ENCODE assay signal across 1 cellular context in genomic region chr2:231036578-231037106, GRCh38.
A peak's percentile ranks its signal among the peaks of the same experiment; 100 is the strongest.
TF ChIP-seq lines count a peak whose summit lies in the region.

No MANE protein-coding gene starts in this region.

TF ChIP-seq in HepG2, 621 proteins besides CTCF, POLR2A, EP300 and RAD21:
- TF ChIP-seq XBP1 (CRISPR knock-in tag; IDR thresholded peaks at IDR 0.05) (no peak), MEF2D (CRISPR knock-in tag; IDR thresholded peaks at IDR 0.05) (no peak), ZNF709 (CRISPR knock-in tag; IDR thresholded peaks at IDR 0.05) (no peak), HOXA5 (CRISPR knock-in tag; IDR thresholded peaks at IDR 0.05) (no peak), ZNF737 (CRISPR knock-in tag; IDR thresholded peaks at IDR 0.05; ENCODE audit: borderline replicate concordance) (no peak), CHD4 (IDR thresholded peaks at IDR 0.05; ENCODE audit: borderline replicate concordance, low read length) (0 out of 2 replicates have a peak, but pooled peaks have one; percentile 10), NCOA1 (CRISPR knock-in tag; IDR thresholded peaks at IDR 0.05) (0 out of 2 replicates have a peak, but pooled peaks have one; percentile 53), CSRNP1 (CRISPR knock-in tag; IDR thresholded peaks at IDR 0.05) (no peak), ZNF891 (CRISPR knock-in tag; IDR thresholded peaks at IDR 0.05) (no peak), ZNF292 (CRISPR knock-in tag; IDR thresholded peaks at IDR 0.05; ENCODE audit: borderline replicate concordance, low read depth) (no peak), ZNF614 (CRISPR knock-in tag; IDR thresholded peaks at IDR 0.05; ENCODE audit: borderline replicate concordance) (0 out of 2 replicates have a peak, but pooled peaks have one; percentile 44), ZBTB3 (CRISPR knock-in tag; IDR thresholded peaks at IDR 0.05; ENCODE audit: borderline replicate concordance, low read depth) (no peak), ZNF562 (CRISPR knock-in tag; IDR thresholded peaks at IDR 0.05; ENCODE audit: borderline replicate concordance) (no peak), TBP (CRISPR knock-in tag; IDR thresholded peaks at IDR 0.05) (no peak), ZNF703 (CRISPR knock-in tag; IDR thresholded peaks at IDR 0.05; ENCODE audit: borderline replicate concordance) (no peak), NFYC (CRISPR knock-in tag; IDR thresholded peaks at IDR 0.05) (no peak), SNAPC2 (CRISPR knock-in tag; IDR thresholded peaks at IDR 0.05) (0 out of 2 replicates have a peak, but pooled peaks have one; percentile 33), ZSCAN25 (CRISPR knock-in tag; IDR thresholded peaks at IDR 0.05) (no peak), ZNF609 (CRISPR knock-in tag; IDR thresholded peaks at IDR 0.05; ENCODE audit: borderline replicate concordance) (no peak), RBAK (CRISPR knock-in tag; IDR thresholded peaks at IDR 0.05) (no peak), ZNF235 (CRISPR knock-in tag; IDR thresholded peaks at IDR 0.05; ENCODE audit: borderline replicate concordance) (no peak), REPIN1 (CRISPR knock-in tag; IDR thresholded peaks at IDR 0.05; ENCODE audit: borderline replicate concordance, low read depth) (0 out of 2 replicates have a peak, but pooled peaks have one; percentile 14), PLRG1 (conservative IDR thresholded peaks at IDR 0.05) (no peak)
- TF ChIP-seq, protein P1, sequence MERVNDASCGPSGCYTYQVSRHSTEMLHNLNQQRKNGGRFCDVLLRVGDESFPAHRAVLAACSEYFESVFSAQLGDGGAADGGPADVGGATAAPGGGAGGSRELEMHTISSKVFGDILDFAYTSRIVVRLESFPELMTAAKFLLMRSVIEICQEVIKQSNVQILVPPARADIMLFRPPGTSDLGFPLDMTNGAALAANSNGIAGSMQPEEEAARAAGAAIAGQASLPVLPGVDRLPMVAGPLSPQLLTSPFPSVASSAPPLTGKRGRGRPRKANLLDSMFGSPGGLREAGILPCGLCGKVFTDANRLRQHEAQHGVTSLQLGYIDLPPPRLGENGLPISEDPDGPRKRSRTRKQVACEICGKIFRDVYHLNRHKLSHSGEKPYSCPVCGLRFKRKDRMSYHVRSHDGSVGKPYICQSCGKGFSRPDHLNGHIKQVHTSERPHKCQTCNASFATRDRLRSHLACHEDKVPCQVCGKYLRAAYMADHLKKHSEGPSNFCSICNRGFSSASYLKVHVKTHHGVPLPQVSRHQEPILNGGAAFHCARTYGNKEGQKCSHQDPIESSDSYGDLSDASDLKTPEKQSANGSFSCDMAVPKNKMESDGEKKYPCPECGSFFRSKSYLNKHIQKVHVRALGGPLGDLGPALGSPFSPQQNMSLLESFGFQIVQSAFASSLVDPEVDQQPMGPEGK (CRISPR knock-in tag; IDR thresholded peaks at IDR 0.05): no peak
- TF ChIP-seq, protein P2, sequence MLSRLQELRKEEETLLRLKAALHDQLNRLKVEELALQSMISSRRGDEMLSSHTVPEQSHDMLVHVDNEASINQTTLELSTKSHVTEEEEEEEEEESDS (CRISPR knock-in tag; IDR thresholded peaks at IDR 0.05; ENCODE audit: borderline replicate concordance): no peak
- TF ChIP-seq, protein P3, sequence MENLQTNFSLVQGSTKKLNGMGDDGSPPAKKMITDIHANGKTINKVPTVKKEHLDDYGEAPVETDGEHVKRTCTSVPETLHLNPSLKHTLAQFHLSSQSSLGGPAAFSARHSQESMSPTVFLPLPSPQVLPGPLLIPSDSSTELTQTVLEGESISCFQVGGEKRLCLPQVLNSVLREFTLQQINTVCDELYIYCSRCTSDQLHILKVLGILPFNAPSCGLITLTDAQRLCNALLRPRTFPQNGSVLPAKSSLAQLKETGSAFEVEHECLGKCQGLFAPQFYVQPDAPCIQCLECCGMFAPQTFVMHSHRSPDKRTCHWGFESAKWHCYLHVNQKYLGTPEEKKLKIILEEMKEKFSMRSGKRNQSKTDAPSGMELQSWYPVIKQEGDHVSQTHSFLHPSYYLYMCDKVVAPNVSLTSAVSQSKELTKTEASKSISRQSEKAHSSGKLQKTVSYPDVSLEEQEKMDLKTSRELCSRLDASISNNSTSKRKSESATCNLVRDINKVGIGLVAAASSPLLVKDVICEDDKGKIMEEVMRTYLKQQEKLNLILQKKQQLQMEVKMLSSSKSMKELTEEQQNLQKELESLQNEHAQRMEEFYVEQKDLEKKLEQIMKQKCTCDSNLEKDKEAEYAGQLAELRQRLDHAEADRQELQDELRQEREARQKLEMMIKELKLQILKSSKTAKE (CRISPR knock-in tag; IDR thresholded peaks at IDR 0.05; ENCODE audit: borderline replicate concordance): no peak
- TF ChIP-seq, protein P4, sequence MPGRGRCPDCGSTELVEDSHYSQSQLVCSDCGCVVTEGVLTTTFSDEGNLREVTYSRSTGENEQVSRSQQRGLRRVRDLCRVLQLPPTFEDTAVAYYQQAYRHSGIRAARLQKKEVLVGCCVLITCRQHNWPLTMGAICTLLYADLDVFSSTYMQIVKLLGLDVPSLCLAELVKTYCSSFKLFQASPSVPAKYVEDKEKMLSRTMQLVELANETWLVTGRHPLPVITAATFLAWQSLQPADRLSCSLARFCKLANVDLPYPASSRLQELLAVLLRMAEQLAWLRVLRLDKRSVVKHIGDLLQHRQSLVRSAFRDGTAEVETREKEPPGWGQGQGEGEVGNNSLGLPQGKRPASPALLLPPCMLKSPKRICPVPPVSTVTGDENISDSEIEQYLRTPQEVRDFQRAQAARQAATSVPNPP (CRISPR knock-in tag; IDR thresholded peaks at IDR 0.05): no peak
- TF ChIP-seq, protein P5, sequence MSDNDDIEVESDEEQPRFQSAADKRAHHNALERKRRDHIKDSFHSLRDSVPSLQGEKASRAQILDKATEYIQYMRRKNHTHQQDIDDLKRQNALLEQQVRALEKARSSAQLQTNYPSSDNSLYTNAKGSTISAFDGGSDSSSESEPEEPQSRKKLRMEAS (IDR thresholded peaks at IDR 0.05): no peak
